Comparison of ENCODE assay signal across 22 cellular contexts in genomic region chr1:43002766-43003165, GRCh38. TPM values are rescaled to one million over a fixed set of nuclear protein-coding genes. Genes with fewer than 3 reads are reported as not detected.
DNase-seq lines count a peak whose midpoint lies in the region; ATAC-seq, FAIRE-seq and TF ChIP-seq lines count a peak whose summit lies in the region.
"Had no signal": no experiment of that assay in that cellular context is flagged by ENCODE, and none has a peak within 500 bp of the region (broad histone marks: within the 10 kb centered on the region; RNA-seq: fewer than 3 reads in every experiment).

No MANE protein-coding gene starts in this region.

- H2AK5ac ChIP-seq in H1 (ENCODE audit: low read depth, low read length) (peak overlapping the region; percentile 67; the same call in 1 of the 2 replicates), trophoblast cell (ENCODE audit: low read length) (peak overlapping the region; percentile 96)

- H3K27ac Mint-ChIP-seq in Caco-2 (ENCODE audit: unreplicated experiment), result peak overlapping the region; percentile 56
- peak overlapping the region; percentile 44 for H3K27ac Mint-ChIP-seq in mesothelial cell of epicardium
- H3K27ac Mint-ChIP-seq: B cell; CD4-positive, alpha-beta T cell; CD8-positive, alpha-beta T cell had no signal

- no peaks in the 10 kb centered on the region for H3K27me3 Mint-ChIP-seq in Caco-2 (ENCODE audit: insufficient read depth, unreplicated experiment)
- H3K27me3 Mint-ChIP-seq in mesothelial cell of epicardium (ENCODE audit: low read depth), result no peaks in the 10 kb centered on the region
- H3K27me3 Mint-ChIP-seq: B cell; CD4-positive, alpha-beta T cell had no signal

- TF ChIP-seq POLR2A in H1 (IDR thresholded peaks at IDR 0.05; ENCODE audit: control extremely low read depth in 1 of 2, low read depth in 2 of 2, low read length in 2 of 2), result no peak

- H2BK12ac ChIP-seq in H1 (ENCODE audit: low read depth, low read length) (no peak overlapping the region; the same call in 1 of the 2 replicates), trophoblast cell (ENCODE audit: low read length) (peak overlapping the region; percentile 94)

- H3K9ac ChIP-seq in H1 (replicated peaks in 1 of 4; ENCODE audit: extremely low read depth in 1 of 4, low read depth in 3 of 4, low read length in 3 of 4), result no peak overlapping the region
- no peak overlapping the region for H3K9ac ChIP-seq in trophoblast cell (ENCODE audit: low read length)
- H3K9ac ChIP-seq: BLaER1 treated with 17β-estradiol and CSF1 and Interleukin-3, amounts not matched to agents 10 nM and 100 nM had no signal

- no peaks in the 10 kb centered on the region for H3K36me3 ChIP-seq in Caco-2 (ENCODE audit: control insufficient read depth, insufficient read depth, low read length)
- no peaks in the 10 kb centered on the region for H3K36me3 ChIP-seq in H1 (ENCODE audit: control insufficient read depth in 2 of 4, insufficient read depth in 4 of 4, low read length in 3 of 4)
- no peaks in the 10 kb centered on the region for H3K36me3 ChIP-seq in trophoblast cell (ENCODE audit: control insufficient read depth in 1 of 2, insufficient read depth in 2 of 2, low read length in 2 of 2)
- H3K36me3 ChIP-seq: BLaER1 treated with 17β-estradiol and CSF1 and Interleukin-3, amounts not matched to agents 10 nM and 100 nM had no signal

- H3K36me3 Mint-ChIP-seq in Caco-2 (ENCODE audit: insufficient read depth, unreplicated experiment) (no peaks in the 10 kb centered on the region), mesothelial cell of epicardium (peaks cover 2% of the 10 kb centered on the region)
- H3K36me3 Mint-ChIP-seq: CD8-positive, alpha-beta T cell had no signal

- H3K27me3 ChIP-seq in Caco-2 (replicated peaks; ENCODE audit: control insufficient read depth, insufficient read depth, low read length) (no peaks in the 10 kb centered on the region), H1 (replicated peaks in 1 of 4; ENCODE audit: control insufficient read depth in 3 of 4, extremely low read depth in 1 of 4, insufficient read depth in 3 of 4, low read length in 3 of 4) (no peaks in the 10 kb centered on the region), trophoblast cell (ENCODE audit: insufficient read depth, low read length) (no peaks in the 10 kb centered on the region)
- H3K27me3 ChIP-seq: BLaER1 treated with 17β-estradiol and CSF1 and Interleukin-3, amounts not matched to agents 10 nM and 100 nM had no signal

- H2BK5ac ChIP-seq in H1 (ENCODE audit: low read depth, low read length) (no peak overlapping the region), trophoblast cell (ENCODE audit: low read depth, low read length, poor library complexity) (peak overlapping the region; percentile 62)

- CTCF ChIA-PET in Caco-2 (lab: Charles Lee) (interaction anchor here (0.6 kb wide), 1 partner anchor 73 kb away, joined by 3 read pairs; no protein-coding TSS in a partner anchor), H1 (lab: Charles Lee; ENCODE audit: partially characterized antibody) (no interaction called here)

- H3K56ac ChIP-seq in H1 (replicated peaks; ENCODE audit: insufficient read length, low read depth, low read length), result no peak overlapping the region

- H3K4me3 Mint-ChIP-seq in Caco-2 (ENCODE audit: unreplicated experiment), result no peak overlapping the region
- no peak overlapping the region for H3K4me3 Mint-ChIP-seq in mesothelial cell of epicardium
- H3K4me3 Mint-ChIP-seq: B cell; CD4-positive, alpha-beta T cell; CD8-positive, alpha-beta T cell had no signal

- H3K23ac ChIP-seq in H1 (ENCODE audit: insufficient read length) (no peak overlapping the region), trophoblast cell (ENCODE audit: low read length) (no peak overlapping the region)

- POLR2A ChIA-PET in Caco-2 (lab: Charles Lee), result no interaction called here
- POLR2A ChIA-PET in H1 (lab: Charles Lee; ENCODE audit: partially characterized antibody), result interaction anchor here (1.0 to 7.6 kb wide), 4 partner anchors 9 to 46 kb away, joined by 3 to 95 read pairs (median 6); no protein-coding TSS in a partner anchor

- no peak for TF ChIP-seq CTCF in Caco-2 (IDR thresholded peaks at IDR 0.05; ENCODE audit: insufficient read depth in 1 of 2, low read depth in 1 of 2, low read length in 1 of 2, severe bottlenecking in 1 of 2, unreplicated experiment in 1 of 2)
- TF ChIP-seq CTCF in H1 (IDR thresholded peaks at IDR 0.05; ENCODE audit: control extremely low read depth in 1 of 3, insufficient read depth in 1 of 3, low read depth in 1 of 3, low read length in 3 of 3), result no peak
- no peak for TF ChIP-seq CTCF in mesothelial cell of epicardium (IDR thresholded peaks at IDR 0.05; ENCODE audit: unreplicated experiment)

- H4K20me1 ChIP-seq in H1 (replicated peaks in 1 of 2; ENCODE audit: control insufficient read depth in 1 of 2, insufficient read depth in 2 of 2, low read length in 2 of 2), result no peaks in the 10 kb centered on the region
- H4K20me1 ChIP-seq: BLaER1 treated with 17β-estradiol and CSF1 and Interleukin-3, amounts not matched to agents 10 nM and 100 nM had no signal

- no peak overlapping the region for H2BK120ac ChIP-seq in H1 (replicated peaks; ENCODE audit: low read depth, low read length)
- peak overlapping the region; percentile 87 for H2BK120ac ChIP-seq in trophoblast cell (ENCODE audit: insufficient read depth, low read length, poor library complexity)

- H3K4ac ChIP-seq in H1 (replicated peaks; ENCODE audit: insufficient read length, low read depth, low read length), result no peak overlapping the region
- H3K4ac ChIP-seq in trophoblast cell (ENCODE audit: low read depth, low read length), result no peak overlapping the region

- ATAC-seq in HG03354 (IDR thresholded peaks at IDR 0.05; ENCODE audit: poor library complexity, severe bottlenecking, unreplicated experiment), result no peak
- ATAC-seq: A549; CD8-positive, alpha-beta T cell had no signal

- H4K8ac ChIP-seq in H1 (ENCODE audit: extremely low read depth, insufficient read depth, low read length) (no peak overlapping the region), trophoblast cell (ENCODE audit: low read depth, low read length) (peak overlapping the region; percentile 15)

- H3K79me1 ChIP-seq in H1 (ENCODE audit: low read depth, low read length) (no peaks in the 10 kb centered on the region), trophoblast cell (ENCODE audit: low read length) (peaks cover 64% of the 10 kb centered on the region)

- no peak for TF ChIP-seq RAD21 in H1 (IDR thresholded peaks at IDR 0.05 in 1 of 2, conservative IDR thresholded peaks at IDR 0.05 in 1 of 2; ENCODE audit: low read depth in 2 of 2, low read length in 2 of 2)

- H4K91ac ChIP-seq in H1 (replicated peaks; ENCODE audit: insufficient read length, low read length) (no peak overlapping the region), trophoblast cell (ENCODE audit: low read depth, low read length) (peak overlapping the region; percentile 85)

- H3K9me3 Mint-ChIP-seq in Caco-2 (ENCODE audit: unreplicated experiment) (no peaks in the 10 kb centered on the region), mesothelial cell of epicardium (no peaks in the 10 kb centered on the region)
- H3K9me3 Mint-ChIP-seq: CD4-positive, alpha-beta T cell; CD8-positive, alpha-beta T cell had no signal

- H2BK15ac ChIP-seq in H1 (ENCODE audit: low read length), result no peak overlapping the region

- no peak overlapping the region for H3K4me3 ChIP-seq in Caco-2 (ENCODE audit: low read depth, low read length)
- no peak overlapping the region for H3K4me3 ChIP-seq in H1 (ENCODE audit: extremely low read depth in 1 of 4, insufficient read depth in 2 of 4, low read depth in 3 of 4, low read length in 4 of 4)
- H3K4me3 ChIP-seq in trophoblast cell (ENCODE audit: low read depth, low read length), result no peak overlapping the region
- H3K4me3 ChIP-seq: A549; BLaER1 treated with 17β-estradiol and CSF1 and Interleukin-3, amounts not matched to agents 10 nM and 100 nM had no signal

- intact Hi-C loops in Caco-2 (cut with micrococcal nuclease; ENCODE audit: unreplicated experiment), result no loop called here

- H3K23me2 ChIP-seq in H1 (ENCODE audit: low read depth, low read length), result no peaks in the 10 kb centered on the region; the same call in 1 of the 2 replicates

- no peak for FAIRE-seq in H1 (lab: Jason Lieb, UNC)
- FAIRE-seq: A549, D721Med, G401.6, GM12891, GM19239 had no signal

- H3K79me2 ChIP-seq in H1 (ENCODE audit: control insufficient read depth in 1 of 2, insufficient read depth in 2 of 2, low read length in 2 of 2) (no peaks in the 10 kb centered on the region), trophoblast cell (ENCODE audit: control insufficient read depth, insufficient read depth, low read length, poor library complexity) (peaks cover 18% of the 10 kb centered on the region)

- H3K18ac ChIP-seq in H1 (ENCODE audit: extremely low read depth, low read length) (no peak overlapping the region), trophoblast cell (ENCODE audit: low read length) (peak overlapping the region; percentile 57)

- H3K9me3 ChIP-seq in Caco-2 (no peaks in the 10 kb centered on the region), H1 (ENCODE audit: insufficient read depth in 2 of 2, low read depth in 1 of 2, low read length in 1 of 2) (no peaks in the 10 kb centered on the region), trophoblast cell (ENCODE audit: insufficient read depth, low read depth, low read length) (no peaks in the 10 kb centered on the region)
- H3K9me3 ChIP-seq: A549; BLaER1 treated with 17β-estradiol and CSF1 and Interleukin-3, amounts not matched to agents 10 nM and 100 nM had no signal

- H3K27ac ChIP-seq in H1 (ENCODE audit: low read depth, low read length) (no peak overlapping the region), trophoblast cell (ENCODE audit: low read depth, low read length) (no peak overlapping the region)
- H3K27ac ChIP-seq: 22Rv1; A549; BLaER1 treated with 17β-estradiol and CSF1 and Interleukin-3, amounts not matched to agents 10 nM and 100 nM; C4-2B had no signal

- no TSS peak for BruUV-seq in Caco-2 (replicated peaks; lab: Mats Ljungman, UMichigan)

- no peak for DNase-seq in Caco-2
- no peak for DNase-seq in H1 (ENCODE audit: low read depth in 1 of 2, low spot score in 2 of 2)
- DNase-seq in mesothelial cell of epicardium (ENCODE audit: low spot score in 2 of 2, unreplicated experiment in 2 of 2), result no peak
- no peak for DNase-seq in trophoblast cell
- no peak for DNase-seq in COR-L47 (lab: John Stamatoyannopoulos, UW)
- no peak for DNase-seq in stimulated activated CD4-positive, alpha-beta T cell treated with anti-CD3 and anti-CD28 coated beads, Interleukin-15, amount 100 ng/mL, for 24 hours
- DNase-seq: AML-193; Calu3; CD4-positive, alpha-beta T cell; CD8-positive, alpha-beta T cell; DMS79 treated with DMSO at 0.1 percent for 48 hours; GF-D8 had no signal

- TF ChIP-seq EP300 in H1 (IDR thresholded peaks at IDR 0.05; ENCODE audit: borderline replicate concordance in 1 of 2, low read depth in 2 of 2, low read length in 2 of 2), result no peak

- H3K4me2 ChIP-seq in H1 (ENCODE audit: insufficient read depth in 1 of 2, low read depth in 2 of 2, low read length in 2 of 2), result no peak overlapping the region
- no peak overlapping the region for H3K4me2 ChIP-seq in trophoblast cell (ENCODE audit: low read length)
- H3K4me2 ChIP-seq: A549; BLaER1 treated with 17β-estradiol and CSF1 and Interleukin-3, amounts not matched to agents 10 nM and 100 nM had no signal

- no peak overlapping the region for H4K12ac ChIP-seq in trophoblast cell (ENCODE audit: low read depth, low read length)

- no peak overlapping the region for H3K14ac ChIP-seq in H1 (ENCODE audit: insufficient read length)
- peak overlapping the region; percentile 51 for H3K14ac ChIP-seq in trophoblast cell (ENCODE audit: low read length)

- peaks cover 25% of the 10 kb centered on the region for H3K4me1 Mint-ChIP-seq in Caco-2 (ENCODE audit: low read depth, unreplicated experiment)
- H3K4me1 Mint-ChIP-seq in mesothelial cell of epicardium, result peaks cover 48% of the 10 kb centered on the region

- peaks cover 62% of the 10 kb centered on the region for H3K4me1 ChIP-seq in Caco-2
- H3K4me1 ChIP-seq in H1 (replicated peaks in 1 of 4; ENCODE audit: control insufficient read depth in 3 of 4, insufficient read depth in 4 of 4, low read length in 3 of 4), result peaks cover 16 to 27% (median 20%) of the 10 kb centered on the region in 4 experiments
- H3K4me1 ChIP-seq in trophoblast cell (ENCODE audit: control insufficient read depth in 1 of 2, insufficient read depth in 2 of 2, low read length in 2 of 2), result peaks cover 28 to 37% of the 10 kb centered on the region in 2 experiments
- H3K4me1 ChIP-seq: A549 had no signal

- 100% methylated on average over 1 of the region's 1 CpG; no CpG with 5 or more reads in 1 of the 2 experiments for WGBS in H1 (ENCODE audit: extremely low coverage in 1 of 2, insufficient coverage in 1 of 2, insufficient read length in 1 of 2, insufficient replicate concordance in 2 of 2, low coverage in 1 of 2, low lambda C conversion rate in 2 of 2, missing lambda C conversion rate in 1 of 2), 2 experiments
- WGBS in trophoblast cell (ENCODE audit: extremely low coverage, insufficient coverage, insufficient read length), result no CpG with 5 or more reads among the region's 1 CpG

- peak overlapping the region; percentile 88 for H2BK20ac ChIP-seq in H1 (ENCODE audit: low read length)

- no peak overlapping the region for H2AFZ ChIP-seq in H1 (ENCODE audit: low read length)
- H2AFZ ChIP-seq in trophoblast cell (ENCODE audit: insufficient read depth, low read length, poor library complexity), result no peak overlapping the region

- no peak overlapping the region for H4K5ac ChIP-seq in H1 (ENCODE audit: insufficient read length, low read depth, low read length)

RNA-seq across cellular contexts. Expression of gene SLC2A1, which starts 44.1 kb away (rescaled TPM):
- total RNA-seq in Caco-2 (2022) (422 and 437 TPM in 2 replicates), mesothelial cell of epicardium (786 to 841 TPM (median 827 TPM) in 3 replicates)
- total RNA-seq in H1 (2021; fragmentation: NEBNext Ultra II Directional; extraction: Animal tissue kit (Norgen Biotek cat#: 25700)), result 230 and 239 TPM in 2 replicates
- 308 and 434 TPM in 2 replicates for polyA plus RNA-seq in H1 (2011; rRNA removed)
- 236 TPM for polyA plus RNA-seq in H1 (2011; cell fraction: cytosol; rRNA removed)
- polyA plus RNA-seq in H1 (2011; cell fraction: nucleus; rRNA removed), result 357 TPM
- polyA plus RNA-seq in H1 (2012, experiment 1 of 2), result 162 to 242 TPM (median 209 TPM) in 4 replicates
- 247 TPM for polyA plus RNA-seq in H1 (2012, experiment 2 of 2)
- 529 TPM for polyA plus RNA-seq in H1 (2013, experiment 1 of 2)
- polyA plus RNA-seq in H1 (2013, experiment 2 of 2), result 510 TPM
- 208 and 234 TPM in 2 replicates for polyA minus RNA-seq in H1 (2011; rRNA and poly(A)+ RNA removed)
- polyA minus RNA-seq in H1 (2011; cell fraction: cytosol; rRNA and poly(A)+ RNA removed), result 142 TPM
- 197 TPM for polyA minus RNA-seq in H1 (2011; cell fraction: nucleus; rRNA and poly(A)+ RNA removed)
- 1,633 and 1,681 TPM in 2 replicates for polyA plus RNA-seq in trophoblast cell (2013)
